Comparison of ENCODE assay signal across 8 cellular contexts in genomic region chr19:58499021-58499927, GRCh38. TPM values are rescaled to one million over a fixed set of nuclear protein-coding genes. Genes with fewer than 3 reads are reported as not detected.
DNase-seq lines count a peak whose midpoint lies in the region; ATAC-seq and TF ChIP-seq lines count a peak whose summit lies in the region.

No MANE protein-coding gene starts in this region.

- peak; percentile 99 for DNase-seq in ELF-1 (ENCODE audit: low read depth, low spot score)
- peak; percentile 100 for DNase-seq in GM23338 (ENCODE audit: low spot score)
- peak; percentile 98 for DNase-seq in LHCN-M2 (ENCODE audit: low read depth)
- DNase-seq in RPMI7951 (ENCODE audit: low read depth) = peak; percentile 97
- peak; percentile 95 for DNase-seq in activated T-helper 9 cell treated with anti-CD3 and anti-CD28 coated beads, Interleukin-2, amount 50 U/mL, for 16 hours (ENCODE audit: low read depth)
- DNase-seq in fibroblast of pulmonary artery (ENCODE audit: low read depth) = peak; percentile 99
- peak; percentile 99 for DNase-seq in natural killer cell treated with Interleukin-12 subunit alpha and Interleukin-12 subunit beta and Interleukin-15 and Interleukin-18, amount 100 ng/mL, for 72 hours (ENCODE audit: low spot score)
- DNase-seq in stimulated activated naive CD4-positive, alpha-beta T cell treated with Interleukin-2 at 50 U/mL for 16 hours (lab: John Stamatoyannopoulos, UW) = peak; percentile 96

- H3K4me1 Mint-ChIP-seq in GM23338 = peaks cover 17% of the 10 kb centered on the region
- H3K4me1 Mint-ChIP-seq in natural killer cell treated with Interleukin-12 subunit alpha and Interleukin-12 subunit beta and Interleukin-15 and Interleukin-18, amount 100 ng/mL, for 72 hours (ENCODE audit: low read depth in 2 of 2) = peaks cover 12 to 17% of the 10 kb centered on the region in 2 donors

- H3K27me3 Mint-ChIP-seq in GM23338 (ENCODE audit: insufficient read depth, low read depth, poor library complexity) = peaks cover 7% of the 10 kb centered on the region
- H3K27me3 Mint-ChIP-seq in natural killer cell treated with Interleukin-12 subunit alpha and Interleukin-12 subunit beta and Interleukin-15 and Interleukin-18, amount 100 ng/mL, for 72 hours = no peaks in the 10 kb centered on the region

- H3K27ac ChIP-seq in GM23338 (ENCODE audit: low read depth) = peak overlapping the region; percentile 75

- peak overlapping the region; percentile 82 for H3K4me3 ChIP-seq in GM23338
- H3K4me3 ChIP-seq in fibroblast of pulmonary artery (replicated peaks; ENCODE audit: low read depth, low read length) = peak overlapping the region; percentile 75

- no peaks in the 10 kb centered on the region for H3K9me2 ChIP-seq in GM23338 (ENCODE audit: insufficient read depth)

- H2AFZ ChIP-seq in GM23338 = peak overlapping the region; percentile 100

- 0 out of 2 replicates have a peak, but pooled peaks cover 4% of the 10 kb centered on the region for H3K79me2 ChIP-seq in GM23338 (replicated peaks; ENCODE audit: insufficient read depth)

- H3K27ac Mint-ChIP-seq in GM23338 = peak overlapping the region; percentile 41
- peak overlapping the region; percentile 88 to 90 for H3K27ac Mint-ChIP-seq in natural killer cell treated with Interleukin-12 subunit alpha and Interleukin-12 subunit beta and Interleukin-15 and Interleukin-18, amount 100 ng/mL, for 72 hours

- H3F3A ChIP-seq in GM23338 (replicated peaks; ENCODE audit: low read depth) = peaks cover 12% of the 10 kb centered on the region

- no peaks in the 10 kb centered on the region for H3K36me3 ChIP-seq in GM23338 (ENCODE audit: insufficient read depth)

- no peaks in the 10 kb centered on the region for H3K36me3 Mint-ChIP-seq in GM23338 (ENCODE audit: low read depth)
- H3K36me3 Mint-ChIP-seq in natural killer cell treated with Interleukin-12 subunit alpha and Interleukin-12 subunit beta and Interleukin-15 and Interleukin-18, amount 100 ng/mL, for 72 hours = peaks cover 6% of the 10 kb centered on the region

- H3K9me3 Mint-ChIP-seq in GM23338 = no peaks in the 10 kb centered on the region; the same call in 2 of the 3 replicates
- H3K9me3 Mint-ChIP-seq in natural killer cell treated with Interleukin-12 subunit alpha and Interleukin-12 subunit beta and Interleukin-15 and Interleukin-18, amount 100 ng/mL, for 72 hours = peaks cover 6% of the 10 kb centered on the region

- peak overlapping the region; percentile 81 for H3K4me3 Mint-ChIP-seq in GM23338
- H3K4me3 Mint-ChIP-seq in natural killer cell treated with Interleukin-12 subunit alpha and Interleukin-12 subunit beta and Interleukin-15 and Interleukin-18, amount 100 ng/mL, for 72 hours = peak overlapping the region; percentile 96

- TF ChIP-seq CTCF in GM23338 (conservative IDR thresholded peaks at IDR 0.05; ENCODE audit: low read depth in 2 of 2) (peak; percentile 17 to 41), fibroblast of pulmonary artery (IDR thresholded peaks at IDR 0.05; ENCODE audit: low read length, missing control alignments) (peak; percentile 47)

- ATAC-seq in GM23338 = peak; percentile 99
- ATAC-seq in natural killer cell treated with Interleukin-12 subunit alpha and Interleukin-12 subunit beta and Interleukin-15 and Interleukin-18, amount 100 ng/mL, for 72 hours = peak; percentile 98 to 99

- peak overlapping the region; percentile 95 for H3K4me2 ChIP-seq in GM23338

- no peaks in the 10 kb centered on the region for H3K4me1 ChIP-seq in GM23338 (ENCODE audit: insufficient read depth)

- H4K20me1 ChIP-seq in GM23338 (replicated peaks; ENCODE audit: insufficient read depth) = no peaks in the 10 kb centered on the region

- no peaks in the 10 kb centered on the region for H3K27me3 ChIP-seq in GM23338 (ENCODE audit: insufficient read depth)

TF ChIP-seq in GM23338, 12 proteins besides CTCF, POLR2A, EP300 and RAD21 (continues in another document):
- TF ChIP-seq POLR2AphosphoS5 (IDR thresholded peaks at IDR 0.05; ENCODE audit: low read depth) = peak; percentile 79
- TF ChIP-seq, protein P1, sequence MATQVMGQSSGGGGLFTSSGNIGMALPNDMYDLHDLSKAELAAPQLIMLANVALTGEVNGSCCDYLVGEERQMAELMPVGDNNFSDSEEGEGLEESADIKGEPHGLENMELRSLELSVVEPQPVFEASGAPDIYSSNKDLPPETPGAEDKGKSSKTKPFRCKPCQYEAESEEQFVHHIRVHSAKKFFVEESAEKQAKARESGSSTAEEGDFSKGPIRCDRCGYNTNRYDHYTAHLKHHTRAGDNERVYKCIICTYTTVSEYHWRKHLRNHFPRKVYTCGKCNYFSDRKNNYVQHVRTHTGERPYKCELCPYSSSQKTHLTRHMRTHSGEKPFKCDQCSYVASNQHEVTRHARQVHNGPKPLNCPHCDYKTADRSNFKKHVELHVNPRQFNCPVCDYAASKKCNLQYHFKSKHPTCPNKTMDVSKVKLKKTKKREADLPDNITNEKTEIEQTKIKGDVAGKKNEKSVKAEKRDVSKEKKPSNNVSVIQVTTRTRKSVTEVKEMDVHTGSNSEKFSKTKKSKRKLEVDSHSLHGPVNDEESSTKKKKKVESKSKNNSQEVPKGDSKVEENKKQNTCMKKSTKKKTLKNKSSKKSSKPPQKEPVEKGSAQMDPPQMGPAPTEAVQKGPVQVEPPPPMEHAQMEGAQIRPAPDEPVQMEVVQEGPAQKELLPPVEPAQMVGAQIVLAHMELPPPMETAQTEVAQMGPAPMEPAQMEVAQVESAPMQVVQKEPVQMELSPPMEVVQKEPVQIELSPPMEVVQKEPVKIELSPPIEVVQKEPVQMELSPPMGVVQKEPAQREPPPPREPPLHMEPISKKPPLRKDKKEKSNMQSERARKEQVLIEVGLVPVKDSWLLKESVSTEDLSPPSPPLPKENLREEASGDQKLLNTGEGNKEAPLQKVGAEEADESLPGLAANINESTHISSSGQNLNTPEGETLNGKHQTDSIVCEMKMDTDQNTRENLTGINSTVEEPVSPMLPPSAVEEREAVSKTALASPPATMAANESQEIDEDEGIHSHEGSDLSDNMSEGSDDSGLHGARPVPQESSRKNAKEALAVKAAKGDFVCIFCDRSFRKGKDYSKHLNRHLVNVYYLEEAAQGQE (IDR thresholded peaks at IDR 0.05; ENCODE audit: unreplicated experiment) = no peak

RNA-seq across cellular contexts. Expression of gene SLC27A5, which starts 12.5 kb away (rescaled TPM):
- total RNA-seq in GM23338 (2014; rRNA removed; shearing (Covaris generic)) = 13.4 and 16.2 TPM in 2 replicates
- 35.5 and 37.7 TPM in 2 replicates for polyA plus RNA-seq in GM23338 (2016; fragmentation: Nextera tagmentation; extraction: Ambion mirVana)
- total RNA-seq in LHCN-M2 (2014; rRNA removed) = 2.7 and 9.9 TPM in 2 replicates
- 19.3 TPM for polyA plus RNA-seq in LHCN-M2 (2012)
- 4.7 and 6.0 TPM in 2 replicates for total RNA-seq in RPMI7951 (2014; rRNA removed; shearing (Covaris generic))
- total RNA-seq in natural killer cell treated with Interleukin-12 subunit alpha and Interleukin-12 subunit beta and Interleukin-15 and Interleukin-18, amount 100 ng/mL, for 72 hours = 10 to 100 TPM; 15.1 to 29.1 TPM

RNA-seq across cellular contexts. Expression of gene ZBTB45, which starts 20.3 kb away (rescaled TPM):
- 9.0 and 10.4 TPM in 2 replicates for total RNA-seq in GM23338 (2014; rRNA removed; shearing (Covaris generic))
- polyA plus RNA-seq in GM23338 (2016; fragmentation: Nextera tagmentation; extraction: Ambion mirVana) = 8.5 and 9.5 TPM in 2 replicates
- 9.2 and 10.1 TPM in 2 replicates for total RNA-seq in LHCN-M2 (2014; rRNA removed)
- 11.2 TPM for polyA plus RNA-seq in LHCN-M2 (2012)
- 5.3 and 8.1 TPM in 2 replicates for total RNA-seq in RPMI7951 (2014; rRNA removed; shearing (Covaris generic))
- total RNA-seq in natural killer cell treated with Interleukin-12 subunit alpha and Interleukin-12 subunit beta and Interleukin-15 and Interleukin-18, amount 100 ng/mL, for 72 hours = 10 to 100 TPM; 18.0 to 25.9 TPM

RNA-seq across cellular contexts. Expression of gene ZNF446, which starts 23.1 kb away (rescaled TPM):
- 5.6 and 5.9 TPM in 2 replicates for total RNA-seq in GM23338 (2014; rRNA removed; shearing (Covaris generic))
- polyA plus RNA-seq in GM23338 (2016; fragmentation: Nextera tagmentation; extraction: Ambion mirVana) = 2.1 and 2.4 TPM in 2 replicates
- 17.1 and 19.6 TPM in 2 replicates for total RNA-seq in LHCN-M2 (2014; rRNA removed)
- 6.5 TPM for polyA plus RNA-seq in LHCN-M2 (2012)
- total RNA-seq in RPMI7951 (2014; rRNA removed; shearing (Covaris generic)) = 6.5 and 9.5 TPM in 2 replicates
- 1 to 10 TPM; 3.9 to 5.8 TPM for total RNA-seq in natural killer cell treated with Interleukin-12 subunit alpha and Interleukin-12 subunit beta and Interleukin-15 and Interleukin-18, amount 100 ng/mL, for 72 hours

RNA-seq across cellular contexts. Expression of gene ZNF324, which starts 32.4 kb away (rescaled TPM):
- total RNA-seq in GM23338 (2014; rRNA removed; shearing (Covaris generic)) = 11.4 and 15.0 TPM in 2 replicates
- 3.5 and 3.9 TPM in 2 replicates for polyA plus RNA-seq in GM23338 (2016; fragmentation: Nextera tagmentation; extraction: Ambion mirVana)
- total RNA-seq in LHCN-M2 (2014; rRNA removed) = 14.9 and 15.5 TPM in 2 replicates
- 6.0 TPM for polyA plus RNA-seq in LHCN-M2 (2012)
- 8.6 and 8.9 TPM in 2 replicates for total RNA-seq in RPMI7951 (2014; rRNA removed; shearing (Covaris generic))
- 10 to 100 TPM; 15.2 to 15.5 TPM for total RNA-seq in natural killer cell treated with Interleukin-12 subunit alpha and Interleukin-12 subunit beta and Interleukin-15 and Interleukin-18, amount 100 ng/mL, for 72 hours

RNA-seq across cellular contexts. Expression of gene TRIM28, which starts 44.6 kb away (rescaled TPM):
- 1,208 and 1,430 TPM in 2 replicates for total RNA-seq in GM23338 (2014; rRNA removed; shearing (Covaris generic))
- polyA plus RNA-seq in GM23338 (2016; fragmentation: Nextera tagmentation; extraction: Ambion mirVana) = 920 and 1,022 TPM in 2 replicates
- total RNA-seq in LHCN-M2 (2014; rRNA removed) = 413 and 418 TPM in 2 replicates
- polyA plus RNA-seq in LHCN-M2 (2012) = 473 TPM
- 304 and 391 TPM in 2 replicates for total RNA-seq in RPMI7951 (2014; rRNA removed; shearing (Covaris generic))
- total RNA-seq in natural killer cell treated with Interleukin-12 subunit alpha and Interleukin-12 subunit beta and Interleukin-15 and Interleukin-18, amount 100 ng/mL, for 72 hours = 100 to 1,000 TPM; 424 to 774 TPM

Comparison
In these comparisons a context has a peak if more than half of its experiments do, and no peak if none do; other contexts are left out.
1. Peak in every context shown above with its lines: DNase-seq, ATAC-seq, H3K4me3 ChIP-seq and H3K27ac ChIP-seq.